In genomic region chr14:80678436-80678835, GRCh38 we compare ENCODE assay signal across 32 cellular contexts.
DNase-seq lines count a peak whose midpoint lies in the region; TF ChIP-seq lines count a peak whose summit lies in the region.
"Had no signal": no experiment of that assay in that cellular context is flagged by ENCODE, and none has a peak within 500 bp of the region (broad histone marks: within the 10 kb centered on the region; RNA-seq: fewer than 3 reads in every experiment).

No MANE protein-coding gene starts in this region.

- H3K4me1 ChIP-seq in neural progenitor cell = no peaks in the 10 kb centered on the region
- H3K4me1 ChIP-seq: esophagus squamous epithelium had no signal

- no peak for TF ChIP-seq CTCF in HFF-Myc (IDR thresholded peaks at IDR 0.05; ENCODE audit: low read depth, low read length, missing control alignments)
- no peak for TF ChIP-seq CTCF in neural progenitor cell (IDR thresholded peaks at IDR 0.05)

- no peak overlapping the region for H3K9ac ChIP-seq in neural progenitor cell

- no peak overlapping the region for H3K4me2 ChIP-seq in neural progenitor cell

- no peak overlapping the region for H2AFZ ChIP-seq in neural progenitor cell (replicated peaks)

- no peaks in the 10 kb centered on the region for H3K27me3 Mint-ChIP-seq in neural progenitor cell (ENCODE audit: insufficient read depth, low read depth)
- no peaks in the 10 kb centered on the region for H3K27me3 Mint-ChIP-seq in activated T-helper 2 cell treated with anti-CD3 and anti-CD28 coated beads, Interferon-gamma antibody, Interleukin-2, Interleukin-4, amounts not matched to agents 10 μg/mL and 5 μg/mL and 100 μg/mL, durations not matched to agents 14 hours and 24 hours and 36 hours (ENCODE audit: low read depth)
- H3K27me3 Mint-ChIP-seq: activated CD4-positive, alpha-beta memory T cell treated with anti-CD3 and anti-CD28 coated beads for 36 hours; activated naive CD4-positive, alpha-beta T cell treated with anti-CD3 and anti-CD28 coated beads, Interleukin-2, amount 50 U/mL, for 24 hours; IgD-negative memory B cell had no signal

- H3K9me3 ChIP-seq in neural progenitor cell (ENCODE audit: low read depth) = peaks cover 6% of the 10 kb centered on the region

- H3K36me3 ChIP-seq in neural progenitor cell = no peaks in the 10 kb centered on the region
- H3K36me3 ChIP-seq: cardiac muscle cell, MG63 had no signal

- H3K79me2 ChIP-seq in neural progenitor cell (ENCODE audit: low read depth) = no peaks in the 10 kb centered on the region

- H3K9me3 Mint-ChIP-seq in neural progenitor cell = peaks cover 31% of the 10 kb centered on the region
- H3K9me3 Mint-ChIP-seq in activated T-helper 2 cell treated with anti-CD3 and anti-CD28 coated beads, Interferon-gamma antibody, Interleukin-2, Interleukin-4, amounts not matched to agents 10 μg/mL and 5 μg/mL and 100 μg/mL, durations not matched to agents 14 hours and 24 hours and 36 hours = peaks cover 42% of the 10 kb centered on the region

- no peaks in the 10 kb centered on the region for H3K27me3 ChIP-seq in neural progenitor cell
- H3K27me3 ChIP-seq: cardiac muscle cell, esophagus squamous epithelium, MG63 had no signal

- no peak overlapping the region for H3K4me3 Mint-ChIP-seq in neural progenitor cell
- no peak overlapping the region for H3K4me3 Mint-ChIP-seq in activated T-helper 2 cell treated with anti-CD3 and anti-CD28 coated beads, Interferon-gamma antibody, Interleukin-2, Interleukin-4, amounts not matched to agents 10 μg/mL and 5 μg/mL and 100 μg/mL, durations not matched to agents 14 hours and 24 hours and 36 hours (ENCODE audit: low read depth)
- H3K4me3 Mint-ChIP-seq: activated CD4-positive, alpha-beta memory T cell treated with anti-CD3 and anti-CD28 coated beads for 36 hours; activated naive CD4-positive, alpha-beta T cell treated with anti-CD3 and anti-CD28 coated beads, Interleukin-2, amount 50 U/mL, for 24 hours; endodermal cell; IgD-negative memory B cell; neural crest cell; T-helper 1 cell treated with Interleukin-12 subunit alpha and Interleukin-12 subunit beta and Interleukin-4 antibody, amounts not matched to agents 30 μg/mL and 1 μg/mL, for 36 hours had no signal

- H3F3A ChIP-seq in neural progenitor cell (ENCODE audit: low read depth) = no peaks in the 10 kb centered on the region

- H3K4me1 Mint-ChIP-seq in neural progenitor cell = no peaks in the 10 kb centered on the region
- no peaks in the 10 kb centered on the region for H3K4me1 Mint-ChIP-seq in activated T-helper 2 cell treated with anti-CD3 and anti-CD28 coated beads, Interferon-gamma antibody, Interleukin-2, Interleukin-4, amounts not matched to agents 10 μg/mL and 5 μg/mL and 100 μg/mL, durations not matched to agents 14 hours and 24 hours and 36 hours (ENCODE audit: low read depth)
- H3K4me1 Mint-ChIP-seq: activated naive CD4-positive, alpha-beta T cell treated with anti-CD3 and anti-CD28 coated beads, Interleukin-2, amount 50 U/mL, for 24 hours; endodermal cell; neural crest cell had no signal

- H3K4me3 ChIP-seq in HFF-Myc (replicated peaks; ENCODE audit: low read depth, low read length) (no peak overlapping the region), neural progenitor cell (no peak overlapping the region)
- H3K4me3 ChIP-seq: cardiac muscle cell, coronary artery, esophagus squamous epithelium, GM12878, lung, MG63, SK-N-MC had no signal

- no peaks in the 10 kb centered on the region for H4K20me1 ChIP-seq in neural progenitor cell (ENCODE audit: low read depth)

- H3K27ac Mint-ChIP-seq in neural progenitor cell = no peak overlapping the region
- H3K27ac Mint-ChIP-seq in activated T-helper 2 cell treated with anti-CD3 and anti-CD28 coated beads, Interferon-gamma antibody, Interleukin-2, Interleukin-4, amounts not matched to agents 10 μg/mL and 5 μg/mL and 100 μg/mL, durations not matched to agents 14 hours and 24 hours and 36 hours = no peak overlapping the region
- H3K27ac Mint-ChIP-seq: activated CD4-positive, alpha-beta memory T cell treated with anti-CD3 and anti-CD28 coated beads for 36 hours; activated naive CD4-positive, alpha-beta T cell treated with anti-CD3 and anti-CD28 coated beads, Interleukin-2, amount 50 U/mL, for 24 hours; endodermal cell; IgD-negative memory B cell; T-helper 1 cell treated with Interleukin-12 subunit alpha and Interleukin-12 subunit beta and Interleukin-4 antibody, amounts not matched to agents 30 μg/mL and 1 μg/mL, for 36 hours had no signal

- peaks cover 17% of the 10 kb centered on the region for H3K36me3 Mint-ChIP-seq in neural progenitor cell
- peaks cover 4% of the 10 kb centered on the region for H3K36me3 Mint-ChIP-seq in activated T-helper 2 cell treated with anti-CD3 and anti-CD28 coated beads, Interferon-gamma antibody, Interleukin-2, Interleukin-4, amounts not matched to agents 10 μg/mL and 5 μg/mL and 100 μg/mL, durations not matched to agents 14 hours and 24 hours and 36 hours (ENCODE audit: low read depth)

- no peak overlapping the region for H3K27ac ChIP-seq in neural progenitor cell
- H3K27ac ChIP-seq: cardiac muscle cell, coronary artery, esophagus squamous epithelium, SK-N-MC had no signal

- intact Hi-C loops in activated T-helper 2 cell treated with anti-CD3 and anti-CD28 coated beads, Interferon-gamma antibody, Interleukin-2, Interleukin-4, amounts not matched to agents 10 μg/mL and 5 μg/mL and 100 μg/mL, durations not matched to agents 14 hours and 24 hours and 36 hours (cut with micrococcal nuclease) = no loop called here

- DNase-seq in HFF-Myc (ENCODE audit: extremely low read depth, low read depth) (peak; percentile 10), RPMI7951 (ENCODE audit: low read depth) (peak; percentile 46), fibroblast of peridontal ligament (ENCODE audit: extremely low read depth) (peak; percentile 5), neural progenitor cell (ENCODE audit: low spot score) (peak; percentile 2), mesenteric fat pad (ENCODE audit: low spot score) (no peak), NCI-H2107 treated with DMSO at 0.1 percent for 48 hours (lab: John Stamatoyannopoulos, UW; ENCODE audit: unreplicated experiment) (no peak)
- no peak for DNase-seq in activated T-helper 2 cell treated with anti-CD3 and anti-CD28 coated beads, Interferon-gamma antibody, Interleukin-2, Interleukin-4, amounts not matched to agents 10 μg/mL and 5 μg/mL and 100 μg/mL, durations not matched to agents 14 hours and 24 hours and 36 hours (ENCODE audit: low spot score)
- DNase-seq: activated CD4-positive, alpha-beta memory T cell treated with anti-CD3 and anti-CD28 coated beads for 36 hours; activated CD4-positive, CD25-positive, alpha-beta regulatory T cell treated with anti-CD3 and anti-CD28 coated beads, Interleukin-2, amount 50 U/mL, for 72 hours; activated CD8-positive, alpha-beta memory T cell treated with anti-CD3 and anti-CD28 coated beads, Interleukin-2, amount 50 U/mL, for 48 hours; C1 segment of cervical spinal cord; Calu3; endodermal cell; esophagus squamous epithelium; glutamatergic neuron; GOT3; kidney glomerular epithelial cell; MG63; NCI-H1417 treated with DMSO at 0.1 percent for 48 hours; NCI-H2081 treated with DMSO at 0.1 percent for 48 hours; NCI-H446; right cardiac atrium; stimulated activated CD4-positive, alpha-beta T cell treated with anti-CD3 and anti-CD28 coated beads, Interleukin-2, amount 100 ng/mL, for 48 hours had no signal

Comparison
In these comparisons a context has a peak if more than half of its experiments do, and no peak if none do; other contexts are left out.
1. DNase-seq: peak in HFF-Myc (single experiment), RPMI7951 (single experiment), fibroblast of peridontal ligament (single experiment) and neural progenitor cell (single experiment); none in activated T-helper 2 cell treated with anti-CD3 and anti-CD28 coated beads, Interferon-gamma antibody, Interleukin-2, Interleukin-4, amounts not matched to agents 10 μg/mL and 5 μg/mL and 100 μg/mL, durations not matched to agents 14 hours and 24 hours and 36 hours (single experiment), mesenteric fat pad (single experiment) and NCI-H2107 treated with DMSO at 0.1 percent for 48 hours (single experiment).